8 cellular contexts compared by ENCODE assay signal in the genomic region with DNA sequence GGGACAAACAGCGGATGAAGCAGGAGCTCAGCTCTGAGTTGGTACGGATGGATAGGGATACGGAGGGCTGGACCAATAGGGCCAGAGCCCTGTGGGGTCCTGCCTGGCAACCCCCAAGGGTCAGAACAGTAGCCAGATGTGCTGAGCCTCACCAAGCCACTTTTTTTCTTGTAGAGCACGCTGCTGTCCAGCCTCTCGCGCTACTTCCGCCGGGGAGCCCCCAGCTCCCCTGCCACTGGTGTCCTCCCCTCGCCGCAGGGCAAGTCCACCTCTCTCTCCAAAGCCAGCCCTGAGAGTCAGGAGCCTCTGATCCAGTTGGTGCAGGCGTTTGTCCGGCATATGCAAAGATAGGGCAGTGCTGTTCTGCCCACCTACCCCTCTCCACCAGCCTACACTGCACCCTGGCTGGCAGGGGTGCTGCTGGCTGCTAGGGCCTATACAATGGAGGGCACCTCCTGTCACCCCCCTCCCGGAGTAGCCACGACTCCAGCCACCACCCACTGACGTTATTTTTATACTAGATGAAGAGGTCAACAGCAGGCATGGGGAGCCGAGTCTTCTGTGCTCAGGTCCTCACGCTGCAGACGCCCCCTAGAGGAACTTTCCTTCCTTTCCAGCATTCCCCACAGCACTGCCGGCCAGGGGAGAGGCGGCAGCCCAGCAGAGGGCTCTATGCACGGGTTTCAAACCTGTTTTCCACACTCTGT. TPM values are rescaled to one million over a fixed set of nuclear protein-coding genes. Genes with fewer than 3 reads are reported as not detected.
DNase-seq lines count a peak whose midpoint lies in the region; ATAC-seq and TF ChIP-seq lines count a peak whose summit lies in the region.

No MANE protein-coding gene starts in this region.

- H3K4me1 Mint-ChIP-seq in Caco-2 (ENCODE audit: low read depth, unreplicated experiment), result no peaks in the 10 kb centered on the region

- H3K4me1 ChIP-seq in Caco-2, result no peaks in the 10 kb centered on the region

- no peaks in the 10 kb centered on the region for H3K27me3 ChIP-seq in Caco-2 (replicated peaks; ENCODE audit: control insufficient read depth, insufficient read depth, low read length)

- H3K36me3 ChIP-seq in Caco-2 (ENCODE audit: control insufficient read depth, insufficient read depth, low read length), result peaks cover 2% of the 10 kb centered on the region

- no peak overlapping the region for H3K4me3 Mint-ChIP-seq in Caco-2 (ENCODE audit: unreplicated experiment)

- intact Hi-C loops in Caco-2 (cut with micrococcal nuclease; ENCODE audit: unreplicated experiment), result loop anchor here (2.0 kb wide), 1 partner anchor 22 kb away; the partner anchor contains the start of gene SH3GLB2

- TSS peak; percentile 70 for BruUV-seq in Caco-2 (replicated peaks; lab: Mats Ljungman, UMichigan)

- H3K4me3 ChIP-seq in Caco-2 (ENCODE audit: low read depth, low read length), result no peak overlapping the region

- H3K9me3 ChIP-seq in Caco-2, result no peaks in the 10 kb centered on the region

- TF ChIP-seq CTCF in Caco-2 (IDR thresholded peaks at IDR 0.05; ENCODE audit: insufficient read depth in 1 of 2, low read depth in 1 of 2, low read length in 1 of 2, severe bottlenecking in 1 of 2, unreplicated experiment in 1 of 2), result peak; percentile 78 to 96
- no peak for TF ChIP-seq CTCF in omental fat pad (IDR thresholded peaks at IDR 0.05)

- H3K9me3 Mint-ChIP-seq in Caco-2 (ENCODE audit: unreplicated experiment), result no peaks in the 10 kb centered on the region

- H3K27ac Mint-ChIP-seq in Caco-2 (ENCODE audit: unreplicated experiment), result peak overlapping the region; percentile 49

- CTCF ChIA-PET in Caco-2 (lab: Charles Lee), result interaction anchor here (0.5 to 3.1 kb wide), 3 partner anchors 13 to 53 kb away, joined by 3 to 10 read pairs (median 4); partner anchors contain the start of gene SH3GLB2

- no peaks in the 10 kb centered on the region for H3K27me3 Mint-ChIP-seq in Caco-2 (ENCODE audit: insufficient read depth, unreplicated experiment)

- H3K36me3 Mint-ChIP-seq in Caco-2 (ENCODE audit: insufficient read depth, unreplicated experiment), result peaks cover 79% of the 10 kb centered on the region

- ATAC-seq in omental fat pad (ENCODE audit: low FRiP score), result peak; percentile 53

- DNase-seq in Caco-2 (peak; percentile 77 to 83), HT-29 (ENCODE audit: low spot score) (peak; percentile 76), OCI-M1 (lab: John Stamatoyannopoulos, UW) (peak; percentile 87), foreskin melanocyte (peak; percentile 56), omental fat pad (ENCODE audit: low spot score) (no peak), ureter (ENCODE audit: low spot score) (peak; percentile 76)
- DNase-seq in activated naive CD4-positive, alpha-beta T cell treated with Interleukin-2 at 50 U/mL for 16 hours, result peak; percentile 39
- DNase-seq in activated CD4-positive, CD25-positive, alpha-beta regulatory T cell (lab: John Stamatoyannopoulos, UW), result no peak

- POLR2A ChIA-PET in Caco-2 (lab: Charles Lee), result no interaction called here

RNA-seq across cellular contexts. Expression of gene SH3GLB2, which starts 21.6 kb away (rescaled TPM):
- total RNA-seq in Caco-2 (2022) (64.2 and 66.7 TPM in 2 replicates), omental fat pad (10 to 100 TPM; 55.5 to 75.5 (median 65.1) TPM), ureter (317 TPM)
- 118 and 146 TPM in 2 replicates for total RNA-seq in HT-29 (2014; rRNA removed; shearing (Covaris generic))

RNA-seq across cellular contexts. Expression of gene MIGA2, which starts 29.9 kb away (rescaled TPM):
- total RNA-seq in Caco-2 (2022), result 25.1 and 34.8 TPM in 2 replicates
- 64.8 and 66.6 TPM in 2 replicates for total RNA-seq in HT-29 (2014; rRNA removed; shearing (Covaris generic))
- 10 to 100 TPM; 19.4 to 38.5 (median 20.9) TPM for total RNA-seq in omental fat pad
- 58.2 TPM for total RNA-seq in ureter

RNA-seq across cellular contexts. Expression of gene NUP188, which starts 59.0 kb away (rescaled TPM):
- total RNA-seq in Caco-2 (2022) (80.9 and 85.7 TPM in 2 replicates), omental fat pad (10 to 100 TPM; 27.2 to 70.6 (median 38.3) TPM), ureter (52.1 TPM)
- total RNA-seq in HT-29 (2014; rRNA removed; shearing (Covaris generic)), result 55.8 and 75.5 TPM in 2 replicates

RNA-seq across cellular contexts. Expression of gene DOLK, which starts 59.1 kb away (rescaled TPM):
- 25.9 and 27.2 TPM in 2 replicates for total RNA-seq in Caco-2 (2022)
- 27.6 and 29.0 TPM in 2 replicates for total RNA-seq in HT-29 (2014; rRNA removed; shearing (Covaris generic))
- total RNA-seq in omental fat pad, result 10 to 100 TPM; 13.3 to 23.2 (median 17.7) TPM
- 14.2 TPM for total RNA-seq in ureter

Comparison
In these comparisons a context has a peak if more than half of its experiments do, and no peak if none do; other contexts are left out.
1. DNase-seq: peak in Caco-2 (2 of 2), HT-29 (single experiment), OCI-M1 (single experiment), activated naive CD4-positive, alpha-beta T cell treated with Interleukin-2 at 50 U/mL for 16 hours (single experiment), foreskin melanocyte (single experiment) and ureter (single experiment); none in omental fat pad (single experiment) and activated CD4-positive, CD25-positive, alpha-beta regulatory T cell (0 of 4).
2. CTCF ChIP-seq: peak in Caco-2 (2 of 2); none in omental fat pad (0 of 3).